1 cellular context compared by ENCODE assay signal in the genomic region with DNA sequence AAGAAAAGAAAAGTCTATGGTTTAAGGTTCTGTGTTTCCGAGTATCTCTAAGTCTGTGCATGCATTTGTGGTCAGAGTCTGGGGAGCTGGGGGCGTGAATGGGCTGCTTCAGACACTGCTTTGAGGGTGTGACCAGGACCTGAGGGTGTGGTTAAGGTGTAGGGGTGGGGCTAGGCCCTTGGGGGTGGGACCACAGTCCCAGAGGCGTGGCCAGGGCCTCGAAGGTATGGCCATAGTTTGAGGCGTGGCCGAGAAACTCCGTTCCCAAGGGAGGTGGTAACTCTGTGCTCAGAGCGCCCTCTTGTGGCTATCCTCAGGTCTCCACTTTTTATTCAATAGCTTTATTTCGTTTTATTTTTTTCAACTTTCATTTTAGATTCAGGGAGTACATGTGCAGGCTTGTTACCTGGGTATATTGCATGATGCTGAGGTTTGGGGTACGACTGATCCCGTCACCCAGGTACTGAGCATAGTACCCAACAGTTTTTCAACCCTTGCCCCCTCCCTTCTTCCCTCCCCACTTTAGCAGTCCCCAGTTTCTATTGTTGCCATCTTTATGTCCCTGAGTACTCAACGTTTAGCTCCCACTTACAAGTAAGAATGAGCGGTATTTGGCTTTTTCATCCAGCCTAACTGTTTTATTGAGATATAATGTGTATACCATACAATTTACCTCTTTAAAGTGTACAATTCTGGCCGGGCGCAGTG.
TF ChIP-seq lines count a peak whose summit lies in the region.

No MANE protein-coding gene starts in this region.

TF ChIP-seq in HepG2, 621 proteins besides CTCF, POLR2A, EP300 and RAD21 (continued from another document and continues in another):
- TF ChIP-seq ZNF687 (CRISPR knock-in tag; IDR thresholded peaks at IDR 0.05) (peak; percentile 52), SP1 (IDR thresholded peaks at IDR 0.05) (no peak), SP1 (CRISPR knock-in tag; IDR thresholded peaks at IDR 0.05) (peak; percentile 86), MTF1 (CRISPR knock-in tag; IDR thresholded peaks at IDR 0.05) (no peak), ZNF768 (CRISPR knock-in tag; IDR thresholded peaks at IDR 0.05) (no peak), YY1 (IDR thresholded peaks at IDR 0.05; ENCODE audit: insufficient read depth, insufficient replicate concordance, low read depth, low read length) (peak; percentile 11), ZFX (CRISPR knock-in tag; IDR thresholded peaks at IDR 0.05; ENCODE audit: low read depth) (peak; percentile 31; the same call in 1 of the 2 replicates), ZNF30 (CRISPR knock-in tag; IDR thresholded peaks at IDR 0.05) (no peak), HDAC1 (CRISPR knock-in tag; IDR thresholded peaks at IDR 0.05) (0 out of 2 replicates have a peak, but pooled peaks have one; percentile 14), HOXA3 (CRISPR knock-in tag; IDR thresholded peaks at IDR 0.05) (peak; percentile 52; the same call in 1 of the 2 replicates), NR2C2 (CRISPR knock-in tag; IDR thresholded peaks at IDR 0.05; ENCODE audit: borderline replicate concordance) (no peak), ZNF713 (CRISPR knock-in tag; IDR thresholded peaks at IDR 0.05) (no peak), TFAP4 (IDR thresholded peaks at IDR 0.05; ENCODE audit: borderline replicate concordance, low read depth) (no peak), NCOA5 (CRISPR knock-in tag; IDR thresholded peaks at IDR 0.05) (no peak), ZNF563 (CRISPR knock-in tag; IDR thresholded peaks at IDR 0.05) (no peak), ZNF10 (CRISPR knock-in tag; IDR thresholded peaks at IDR 0.05; ENCODE audit: borderline replicate concordance, low read depth) (no peak), SIX1 (CRISPR knock-in tag; IDR thresholded peaks at IDR 0.05; ENCODE audit: borderline replicate concordance) (no peak), RAD51 (IDR thresholded peaks at IDR 0.05; ENCODE audit: borderline replicate concordance) (no peak), HES4 (CRISPR knock-in tag; IDR thresholded peaks at IDR 0.05; ENCODE audit: borderline replicate concordance) (no peak), ZBTB25 (CRISPR knock-in tag; IDR thresholded peaks at IDR 0.05) (no peak), FOSL2 (CRISPR knock-in tag; IDR thresholded peaks at IDR 0.05) (0 out of 2 replicates have a peak, but pooled peaks have one; percentile 8), ZNF879 (CRISPR knock-in tag; IDR thresholded peaks at IDR 0.05) (no peak), ZIK1 (CRISPR knock-in tag; IDR thresholded peaks at IDR 0.05; ENCODE audit: borderline replicate concordance, low read depth) (no peak), DNMT3B (CRISPR knock-in tag; conservative IDR thresholded peaks at IDR 0.05) (no peak), ZSCAN31 (CRISPR knock-in tag; IDR thresholded peaks at IDR 0.05; ENCODE audit: low read depth) (peak; percentile 33; the same call in 1 of the 2 replicates), PRDM10 (CRISPR knock-in tag; IDR thresholded peaks at IDR 0.05; ENCODE audit: low read depth) (no peak), ZNF660 (CRISPR knock-in tag; IDR thresholded peaks at IDR 0.05; ENCODE audit: borderline replicate concordance, low read depth) (no peak), TAF1 (CRISPR knock-in tag; IDR thresholded peaks at IDR 0.05) (no peak), STAG1 (CRISPR knock-in tag; IDR thresholded peaks at IDR 0.05) (peak; percentile 96), XBP1 (CRISPR knock-in tag; IDR thresholded peaks at IDR 0.05) (no peak), ZNF788 (CRISPR knock-in tag; IDR thresholded peaks at IDR 0.05; ENCODE audit: borderline replicate concordance) (peak; percentile 70; the same call in 1 of the 2 replicates), SP5 (CRISPR knock-in tag; IDR thresholded peaks at IDR 0.05; ENCODE audit: borderline replicate concordance, low read depth) (no peak), RCOR2 (CRISPR knock-in tag; IDR thresholded peaks at IDR 0.05) (0 out of 2 replicates have a peak, but pooled peaks have one; percentile 20), CC2D1A (CRISPR knock-in tag; IDR thresholded peaks at IDR 0.05) (no peak), ISL2 (CRISPR knock-in tag; IDR thresholded peaks at IDR 0.05) (no peak), TEAD3 (CRISPR knock-in tag; optimal IDR thresholded peaks at IDR 0.05; ENCODE audit: borderline replicate concordance) (peak; percentile 70), ZBTB14 (CRISPR knock-in tag; IDR thresholded peaks at IDR 0.05) (no peak), ZNF253 (CRISPR knock-in tag; IDR thresholded peaks at IDR 0.05; ENCODE audit: borderline replicate concordance) (no peak), ZNF773 (CRISPR knock-in tag; IDR thresholded peaks at IDR 0.05; ENCODE audit: borderline replicate concordance) (no peak), BORCS8-MEF2B (CRISPR knock-in tag; IDR thresholded peaks at IDR 0.05) (no peak), PHF5A (CRISPR knock-in tag; IDR thresholded peaks at IDR 0.05; ENCODE audit: low read depth, unreplicated experiment) (no peak), DMAP1 (CRISPR knock-in tag; IDR thresholded peaks at IDR 0.05) (no peak), ZSCAN22 (CRISPR knock-in tag; IDR thresholded peaks at IDR 0.05) (peak; percentile 80; the same call in 1 of the 2 replicates), SRF (IDR thresholded peaks at IDR 0.05; ENCODE audit: low read depth, low read length) (no peak), KDM6A (CRISPR knock-in tag; IDR thresholded peaks at IDR 0.05; ENCODE audit: low read depth) (no peak), CHCHD3 (CRISPR knock-in tag; IDR thresholded peaks at IDR 0.05) (no peak), ZNF326 (CRISPR knock-in tag; IDR thresholded peaks at IDR 0.05; ENCODE audit: borderline replicate concordance) (no peak)
- TF ChIP-seq, protein P1, sequence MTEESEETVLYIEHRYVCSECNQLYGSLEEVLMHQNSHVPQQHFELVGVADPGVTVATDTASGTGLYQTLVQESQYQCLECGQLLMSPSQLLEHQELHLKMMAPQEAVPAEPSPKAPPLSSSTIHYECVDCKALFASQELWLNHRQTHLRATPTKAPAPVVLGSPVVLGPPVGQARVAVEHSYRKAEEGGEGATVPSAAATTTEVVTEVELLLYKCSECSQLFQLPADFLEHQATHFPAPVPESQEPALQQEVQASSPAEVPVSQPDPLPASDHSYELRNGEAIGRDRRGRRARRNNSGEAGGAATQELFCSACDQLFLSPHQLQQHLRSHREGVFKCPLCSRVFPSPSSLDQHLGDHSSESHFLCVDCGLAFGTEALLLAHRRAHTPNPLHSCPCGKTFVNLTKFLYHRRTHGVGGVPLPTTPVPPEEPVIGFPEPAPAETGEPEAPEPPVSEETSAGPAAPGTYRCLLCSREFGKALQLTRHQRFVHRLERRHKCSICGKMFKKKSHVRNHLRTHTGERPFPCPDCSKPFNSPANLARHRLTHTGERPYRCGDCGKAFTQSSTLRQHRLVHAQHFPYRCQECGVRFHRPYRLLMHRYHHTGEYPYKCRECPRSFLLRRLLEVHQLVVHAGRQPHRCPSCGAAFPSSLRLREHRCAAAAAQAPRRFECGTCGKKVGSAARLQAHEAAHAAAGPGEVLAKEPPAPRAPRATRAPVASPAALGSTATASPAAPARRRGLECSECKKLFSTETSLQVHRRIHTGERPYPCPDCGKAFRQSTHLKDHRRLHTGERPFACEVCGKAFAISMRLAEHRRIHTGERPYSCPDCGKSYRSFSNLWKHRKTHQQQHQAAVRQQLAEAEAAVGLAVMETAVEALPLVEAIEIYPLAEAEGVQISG (CRISPR knock-in tag; IDR thresholded peaks at IDR 0.05), result 0 out of 2 replicates have a peak, but pooled peaks have one; percentile 21
- TF ChIP-seq, protein P2, sequence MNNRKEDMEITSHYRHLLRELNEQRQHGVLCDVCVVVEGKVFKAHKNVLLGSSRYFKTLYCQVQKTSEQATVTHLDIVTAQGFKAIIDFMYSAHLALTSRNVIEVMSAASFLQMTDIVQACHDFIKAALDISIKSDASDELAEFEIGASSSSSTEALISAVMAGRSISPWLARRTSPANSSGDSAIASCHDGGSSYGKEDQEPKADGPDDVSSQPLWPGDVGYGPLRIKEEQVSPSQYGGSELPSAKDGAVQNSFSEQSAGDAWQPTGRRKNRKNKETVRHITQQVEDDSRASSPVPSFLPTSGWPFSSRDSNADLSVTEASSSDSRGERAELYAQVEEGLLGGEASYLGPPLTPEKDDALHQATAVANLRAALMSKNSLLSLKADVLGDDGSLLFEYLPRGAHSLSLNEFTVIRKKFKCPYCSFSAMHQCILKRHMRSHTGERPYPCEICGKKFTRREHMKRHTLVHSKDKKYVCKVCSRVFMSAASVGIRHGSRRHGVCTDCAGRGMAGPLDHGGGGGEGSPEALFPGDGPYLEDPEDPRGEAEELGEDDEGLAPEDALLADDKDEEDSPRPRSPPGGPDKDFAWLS (CRISPR knock-in tag; IDR thresholded peaks at IDR 0.05; ENCODE audit: borderline replicate concordance), result no peak
